ENCODE assay signal across 8 cellular contexts in genomic region chr10:24706479-24707118, GRCh38. TPM values are rescaled to one million over a fixed set of nuclear protein-coding genes. Genes with fewer than 3 reads are reported as not detected.
DNase-seq lines count a peak whose midpoint lies in the region; ATAC-seq and TF ChIP-seq lines count a peak whose summit lies in the region.

No MANE protein-coding gene starts in this region.

- no peak for TF ChIP-seq CTCF in CD14-positive monocyte (IDR thresholded peaks at IDR 0.05)
- no peak for TF ChIP-seq CTCF in right lobe of liver (IDR thresholded peaks at IDR 0.05)
- TF ChIP-seq CTCF in ovary (IDR thresholded peaks at IDR 0.05), result no peak

- H3K4me1 Mint-ChIP-seq in CD14-positive monocyte, result peaks cover 8% of the 10 kb centered on the region

- H3K27ac ChIP-seq in angular gyrus (ENCODE audit: low read depth, low read length) (peak overlapping the region; percentile 33), right lobe of liver (peak overlapping the region in 1 of 3 donors; percentile 12), ovary (no peak overlapping the region)

- H3K27me3 ChIP-seq in right lobe of liver (no peaks in the 10 kb centered on the region), ovary (no peaks in the 10 kb centered on the region)

- WGBS in right lobe of liver (ENCODE audit: insufficient coverage, low coverage, low lambda C conversion rate, missing lambda C conversion rate), result 22% methylated on average over 7 of the region's 7 CpGs
- WGBS in ovary, 3 donors, result 43 to 50% (median 45%) methylated on average over 7 of the region's 7 CpGs

- no peak overlapping the region for H3K4me3 Mint-ChIP-seq in CD14-positive monocyte

- peaks cover 0 to 20% (median 5%) of the 10 kb centered on the region in 4 donors for H3K4me1 ChIP-seq in right lobe of liver
- peaks cover 13% of the 10 kb centered on the region for H3K4me1 ChIP-seq in ovary (ENCODE audit: insufficient read depth)

- H3K4me3 ChIP-seq in right lobe of liver, result no peak overlapping the region
- H3K4me3 ChIP-seq in ovary, result no peak overlapping the region

- H3K27me3 Mint-ChIP-seq in CD14-positive monocyte (ENCODE audit: low read depth in 3 of 3), result no peaks in the 10 kb centered on the region

- no peak for TF ChIP-seq EP300 in ovary (IDR thresholded peaks at IDR 0.05)

- no peaks in the 10 kb centered on the region for H3K9me3 Mint-ChIP-seq in CD14-positive monocyte

- H3K27ac Mint-ChIP-seq in CD14-positive monocyte, result peak overlapping the region in 1 of 7 donors; percentile 52

- intact Hi-C loops in CD14-positive monocyte (cut with micrococcal nuclease) (no loop called here), right lobe of liver (cut with DNase I) (no loop called here), ovary (cut with DNase I) (no loop called here)

- H3K9me3 ChIP-seq in right lobe of liver (no peaks in the 10 kb centered on the region), ovary (no peaks in the 10 kb centered on the region)

- TF ChIP-seq POLR2A in right lobe of liver (IDR thresholded peaks at IDR 0.05), result no peak
- TF ChIP-seq POLR2A in ovary (IDR thresholded peaks at IDR 0.05), result no peak

- no peaks in the 10 kb centered on the region for H3K36me3 ChIP-seq in right lobe of liver
- no peaks in the 10 kb centered on the region for H3K36me3 ChIP-seq in ovary

- ATAC-seq in GM19397 (IDR thresholded peaks at IDR 0.05; ENCODE audit: unreplicated experiment) (peak; percentile 51), right lobe of liver (peak; percentile 72 to 93 (median 88)), GM19467 (IDR thresholded peaks at IDR 0.05; ENCODE audit: unreplicated experiment) (no peak), GM19455 (IDR thresholded peaks at IDR 0.05; ENCODE audit: unreplicated experiment) (no peak)

- DNase-seq in CD14-positive monocyte (ENCODE audit: low spot score) (peak; percentile 59), NCI-H2227 treated with DMSO at 0.1 percent for 48 hours (lab: John Stamatoyannopoulos, UW) (peak; percentile 23), right lobe of liver (no peak), ovary (no peak)

- peaks cover 0 to 5% of the 10 kb centered on the region in 2 donors for H3K36me3 Mint-ChIP-seq in CD14-positive monocyte

RNA-seq across cellular contexts. Expression of gene ARHGAP21, which starts 17.1 kb away (rescaled TPM):
- 1 to 10 TPM; 2.1 to 3.4 TPM for polyA plus RNA-seq in CD14-positive monocyte
- total RNA-seq in right lobe of liver, result 10 to 100 TPM; 27.6 to 47.1 (median 31.0) TPM
- 100 to 1,000 TPM in 2 of 7 donors, 10 to 100 TPM in 5; 71.3 to 166 (median 84.0) TPM for total RNA-seq in ovary
- 10 to 100 TPM; 36.3 to 78.6 TPM for polyA plus RNA-seq in ovary

Comparison
In these comparisons a context has a peak if more than half of its experiments do, and no peak if none do; other contexts are left out.
1. DNase-seq: peak in CD14-positive monocyte (single experiment) and NCI-H2227 treated with DMSO at 0.1 percent for 48 hours (single experiment); none in right lobe of liver (0 of 3) and ovary (0 of 5).
2. ATAC-seq: peak in GM19397 (single experiment) and right lobe of liver (4 of 4); none in GM19467 (single experiment) and GM19455 (single experiment).